ENCODE assay signal across 17 cellular contexts in the genomic region with DNA sequence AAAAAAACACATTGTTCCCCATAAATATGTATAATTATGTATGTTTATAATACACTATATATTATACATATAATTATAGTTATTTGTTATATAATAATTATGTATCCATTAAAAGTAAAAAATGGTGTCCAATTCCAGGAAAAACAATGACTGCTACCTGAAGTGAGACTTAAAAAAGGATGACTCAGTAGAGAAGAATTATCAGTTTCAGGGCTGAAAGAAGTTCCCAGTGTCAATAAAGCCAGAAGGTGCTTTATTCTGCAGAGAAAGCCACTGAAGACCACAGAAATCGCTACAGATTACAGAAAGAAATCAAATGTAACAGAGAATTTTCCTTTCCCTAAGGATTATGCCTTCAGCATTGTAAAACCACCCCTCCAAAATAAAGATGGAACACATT. TPM values are rescaled to one million over a fixed set of nuclear protein-coding genes. Genes with fewer than 3 reads are reported as not detected.
"Had no signal": no experiment of that assay in that cellular context is flagged by ENCODE, and none has a peak within 500 bp of the region (broad histone marks: within the 10 kb centered on the region; RNA-seq: fewer than 3 reads in every experiment).

No MANE protein-coding gene starts in this region.

- H3K27ac ChIP-seq: coronary artery, hepatocyte, stomach, thoracic aorta, transverse colon had no signal

- ATAC-seq: natural killer cell, right cardiac atrium had no signal

- H3K4me1 ChIP-seq: stomach, transverse colon had no signal

- H3K4me3 ChIP-seq: coronary artery, hepatocyte, stomach, thoracic aorta, transverse colon had no signal

- FAIRE-seq: endothelial cell of umbilical vein, small intestine had no signal

- DNase-seq: effector CD4-positive, alpha-beta T cell; endodermal cell; foreskin melanocyte; head of caudate nucleus; natural killer cell; right cardiac atrium; small intestine; stimulated activated CD4-positive, alpha-beta T cell treated with anti-CD3 and anti-CD28 coated beads, Interleukin-12 subunit alpha, Interleukin-12 subunit beta, amount 100 ng/mL, for 4 hours; stimulated activated naive CD4-positive, alpha-beta T cell; stomach; substantia nigra; transverse colon had no signal

- H3K36me3 ChIP-seq: stomach, thoracic aorta, transverse colon had no signal

- H3K27me3 ChIP-seq: hepatocyte, stomach, transverse colon had no signal

- H3K9me3 ChIP-seq: stomach, thoracic aorta, transverse colon had no signal

RNA-seq across cellular contexts. Expression of gene ANKRD31, which starts 50.9 kb away (rescaled TPM):
- total RNA-seq: dermis microvascular lymphatic vessel endothelial cell, endothelial cell of umbilical vein had no signal
- polyA plus RNA-seq: endothelial cell of umbilical vein had no signal
